In the genomic region with DNA sequence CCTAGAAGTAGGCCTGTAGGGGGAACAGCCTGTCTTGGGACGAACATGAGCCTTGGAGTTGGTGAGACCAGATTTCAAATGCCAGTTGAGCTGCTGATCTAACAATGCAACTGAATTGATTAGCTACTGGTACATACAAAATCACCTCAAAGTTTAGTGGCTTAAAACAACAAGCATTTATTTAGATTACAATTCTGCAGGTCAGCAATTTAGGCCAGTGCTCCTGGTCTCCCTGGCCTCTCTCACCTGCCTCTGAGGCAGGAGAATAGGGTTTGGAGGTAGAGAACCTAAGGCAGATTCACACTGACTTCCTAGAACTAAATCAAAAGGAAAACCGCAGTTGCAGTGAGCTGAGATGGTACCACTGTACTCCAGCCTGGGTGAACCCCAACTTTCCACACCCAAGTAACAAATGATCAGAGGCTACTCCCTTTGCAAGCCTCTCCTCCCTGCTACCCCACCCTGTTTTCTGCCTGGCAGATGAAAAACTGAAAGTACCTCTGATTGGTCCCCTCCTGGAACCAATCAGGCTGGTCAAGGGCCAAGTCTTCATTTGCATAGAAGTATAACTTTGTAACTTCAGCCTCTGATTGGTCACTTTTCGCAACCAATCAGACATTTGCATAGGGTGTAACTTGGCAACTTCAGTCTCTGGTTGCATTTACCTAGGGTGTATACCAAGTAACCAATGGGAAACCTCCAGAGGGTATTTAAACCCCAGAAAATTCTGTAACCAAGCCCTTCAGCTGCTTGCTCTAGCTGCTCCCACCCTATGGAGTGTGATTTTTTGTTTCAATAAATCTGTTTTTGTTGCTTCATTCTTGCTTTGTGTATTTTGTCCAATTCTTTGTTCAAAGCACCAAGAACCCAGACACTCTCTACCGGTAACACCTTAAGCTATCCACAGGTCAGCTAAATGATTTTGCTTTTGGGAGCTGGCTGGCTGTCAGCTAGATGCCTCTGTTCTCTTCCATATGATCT, we compare ENCODE assay signal across 9 cellular contexts. TPM values are rescaled to one million over a fixed set of nuclear protein-coding genes. Genes with fewer than 3 reads are reported as not detected.
DNase-seq lines count a peak whose midpoint lies in the region; ATAC-seq and TF ChIP-seq lines count a peak whose summit lies in the region.
"Had no signal": no experiment of that assay in that cellular context is flagged by ENCODE, and none has a peak within 500 bp of the region (broad histone marks: within the 10 kb centered on the region; RNA-seq: fewer than 3 reads in every experiment).

No MANE protein-coding gene starts in this region.

- TF ChIP-seq CTCF in MCF 10A (IDR thresholded peaks at IDR 0.05; ENCODE audit: unreplicated experiment) (no peak), breast epithelium (IDR thresholded peaks at IDR 0.05) (no peak), Peyer's patch (IDR thresholded peaks at IDR 0.05) (peak in 1 of 6 experiments; percentile 7), epithelial cell of esophagus (IDR thresholded peaks at IDR 0.05; ENCODE audit: insufficient read depth, low read depth, low read length, missing control alignments) (no peak), psoas muscle (IDR thresholded peaks at IDR 0.05) (no peak)

- ATAC-seq in psoas muscle (no peak), GM21515 (IDR thresholded peaks at IDR 0.05; ENCODE audit: unreplicated experiment) (no peak)

- no peaks in the 10 kb centered on the region for H3K27me3 Mint-ChIP-seq in MCF 10A (ENCODE audit: insufficient read depth, unreplicated experiment)

- H3K4me1 Mint-ChIP-seq in MCF 10A (ENCODE audit: insufficient read depth, unreplicated experiment), result peaks cover 6% of the 10 kb centered on the region

- no peak overlapping the region for H3K4me3 ChIP-seq in breast epithelium
- H3K4me3 ChIP-seq in Peyer's patch, result no peak overlapping the region
- H3K4me3 ChIP-seq in epithelial cell of esophagus (ENCODE audit: low read length), result no peak overlapping the region
- H3K4me3 ChIP-seq in psoas muscle, result no peak overlapping the region

- intact Hi-C loops in MCF 10A (cut with micrococcal nuclease) (no loop called here), breast epithelium (cut with DNase I; ENCODE audit: low total_unique reads) (no loop called here), psoas muscle (cut with DNase I) (no loop called here)

- H3K36me3 ChIP-seq in breast epithelium (no peaks in the 10 kb centered on the region), Peyer's patch (no peaks in the 10 kb centered on the region), psoas muscle (ENCODE audit: insufficient read depth in 1 of 2, low read depth in 1 of 2) (no peaks in the 10 kb centered on the region)

- H3K9me3 Mint-ChIP-seq in MCF 10A (ENCODE audit: unreplicated experiment), result no peaks in the 10 kb centered on the region

- H3K27ac Mint-ChIP-seq in MCF 10A (ENCODE audit: low read depth, unreplicated experiment), result no peak overlapping the region

- POLR2A ChIA-PET in MCF 10A (lab: Yijun Ruan, JAX), result interaction anchor here (0.5 to 1.3 kb wide), 2 partner anchors 24 to 107 kb away, joined by 3 read pairs; no protein-coding TSS in a partner anchor

- H3K4me3 Mint-ChIP-seq in MCF 10A (ENCODE audit: unreplicated experiment), result no peak overlapping the region

- no peaks in the 10 kb centered on the region for H3K9me3 ChIP-seq in breast epithelium
- no peaks in the 10 kb centered on the region for H3K9me3 ChIP-seq in Peyer's patch
- H3K9me3 ChIP-seq in psoas muscle, result no peaks in the 10 kb centered on the region

- H3K4me1 ChIP-seq in breast epithelium, result no peaks in the 10 kb centered on the region
- H3K4me1 ChIP-seq in Peyer's patch, result no peaks in the 10 kb centered on the region
- no peaks in the 10 kb centered on the region for H3K4me1 ChIP-seq in psoas muscle

- BruUV-seq in MCF 10A (replicated peaks; lab: Mats Ljungman, UMichigan), result no TSS peak

- H3K27ac ChIP-seq in breast epithelium, result no peak overlapping the region
- peak overlapping the region in 3 of 4 donors; percentile 63 to 91 (median 89) for H3K27ac ChIP-seq in Peyer's patch
- no peak overlapping the region for H3K27ac ChIP-seq in psoas muscle

- 90 to 92% (median 91%) methylated on average over 4 of the region's 4 CpGs for WGBS in psoas muscle, 3 donors

- H3K36me3 Mint-ChIP-seq in MCF 10A (ENCODE audit: insufficient read depth, unreplicated experiment), result no peaks in the 10 kb centered on the region

- TF ChIP-seq POLR2A in breast epithelium (IDR thresholded peaks at IDR 0.05), result no peak
- TF ChIP-seq POLR2A in Peyer's patch (IDR thresholded peaks at IDR 0.05), result peak; percentile 36 to 52

- H3K27me3 ChIP-seq in breast epithelium (no peaks in the 10 kb centered on the region), Peyer's patch (no peaks in the 10 kb centered on the region), psoas muscle (ENCODE audit: insufficient read depth in 3 of 3, low read length in 2 of 3) (peaks cover 0 to 6% (median 2%) of the 10 kb centered on the region in 3 donors)

- CTCF ChIA-PET in MCF 10A (lab: Yijun Ruan, JAX), result interaction anchor here (2.1 kb wide), 1 partner anchor 8 kb away, joined by 12 read pairs; no protein-coding TSS in a partner anchor

- DNase-seq in MCF 10A (ENCODE audit: unreplicated experiment) (peak; percentile 43), breast epithelium (ENCODE audit: low spot score in 2 of 2) (no peak), Peyer's patch (peak in 2 of 3 donors; percentile 61 to 82), epithelial cell of esophagus (ENCODE audit: low read depth) (peak; percentile 40), psoas muscle (no peak), DMS114 treated with DMSO at 0.1 percent for 48 hours (lab: John Stamatoyannopoulos, UW; ENCODE audit: unreplicated experiment) (no peak), ureter (ENCODE audit: low spot score) (no peak)
- DNase-seq: activated T-cell treated with anti-CD3 and anti-CD28 coated beads, Interleukin-2, amount 50 U/mL, for 1 hour had no signal

RNA-seq across cellular contexts. Expression of a gene that starts 8.1 kb away (rescaled TPM):
- 20.1 and 23.2 TPM in 2 replicates for total RNA-seq in MCF 10A (2022)
- 10 to 100 TPM; 33.8 to 46.2 (median 33.8) TPM for total RNA-seq in breast epithelium
- total RNA-seq in Peyer's patch, result 10 to 100 TPM; 36.4 to 51.2 (median 41.1) TPM
- total RNA-seq in psoas muscle, result 10 to 100 TPM; 33.6 to 40.2 (median 34.3) TPM
- polyA plus RNA-seq in psoas muscle, result 10 to 100 TPM in 2 of 3 donors, 1 to 10 TPM in 1; 9.4 to 22.9 (median 11.0) TPM
- total RNA-seq in ureter, result 36.8 TPM

Comparison
In these comparisons a context has a peak if more than half of its experiments do, and no peak if none do; other contexts are left out.
1. DNase-seq: peak in MCF 10A (single experiment), Peyer's patch (2 of 3) and epithelial cell of esophagus (single experiment); none in breast epithelium (0 of 2), psoas muscle (0 of 2), DMS114 treated with DMSO at 0.1 percent for 48 hours (single experiment) and ureter (single experiment).
2. H3K27ac ChIP-seq: peak in Peyer's patch (3 of 4); none in breast epithelium (0 of 2) and psoas muscle (single experiment).